9 cellular contexts compared by ENCODE assay signal in genomic region chr7:74371381-74372059, GRCh38.
DNase-seq lines count a peak whose midpoint lies in the region; ATAC-seq and TF ChIP-seq lines count a peak whose summit lies in the region.
"Had no signal": no experiment of that assay in that cellular context is flagged by ENCODE, and none has a peak within 500 bp of the region (broad histone marks: within the 10 kb centered on the region; RNA-seq: fewer than 3 reads in every experiment).

No MANE protein-coding gene starts in this region.

- no peaks in the 10 kb centered on the region for H3K36me3 ChIP-seq in endocrine pancreas (ENCODE audit: control insufficient read depth, insufficient read depth, low read length)

- in situ Hi-C loops in GM13976 (cut with MboI; ENCODE audit: low sequenced_read_pairs, unreplicated experiment): no loop called here

- no peak overlapping the region for H3K4me3 Mint-ChIP-seq in activated T-helper 17 cell treated with anti-CD3 and anti-CD28 coated beads, Interleukin-2, amount 50 U/mL, for 72 hours

- H3K9me3 ChIP-seq in endocrine pancreas (ENCODE audit: control insufficient read depth, low read length): no peaks in the 10 kb centered on the region

- H3K27ac Mint-ChIP-seq in activated T-helper 17 cell treated with anti-CD3 and anti-CD28 coated beads, Interleukin-2, amount 50 U/mL, for 72 hours: no peak overlapping the region

- H3K9ac ChIP-seq in endocrine pancreas (ENCODE audit: control insufficient read depth, insufficient read depth, low read length): no peak overlapping the region

- H3K27me3 ChIP-seq in endocrine pancreas (ENCODE audit: control insufficient read depth, insufficient read depth, low read length): no peaks in the 10 kb centered on the region

- peaks cover 5% of the 10 kb centered on the region for H3K36me3 Mint-ChIP-seq in activated T-helper 17 cell treated with anti-CD3 and anti-CD28 coated beads, Interleukin-2, amount 50 U/mL, for 72 hours (ENCODE audit: low read depth)

- H3K4me1 ChIP-seq in endocrine pancreas (ENCODE audit: control insufficient read depth, insufficient read depth, low read length): no peaks in the 10 kb centered on the region

- DNase-seq in GM13976 (ENCODE audit: low spot score) (peak; percentile 55), NCI-H2171 treated with DMSO at 0.1 percent for 48 hours (lab: John Stamatoyannopoulos, UW) (peak; percentile 58), pons (ENCODE audit: low spot score) (peak; percentile 71), SKM-1 treated with dmso at 0.1 percent for 144 hours (lab: John Stamatoyannopoulos, UW; ENCODE audit: unreplicated experiment) (no peak)
- DNase-seq in activated CD4-positive, CD25-positive, alpha-beta regulatory T cell treated with anti-CD3 and anti-CD28 coated beads, Interleukin-2, amount 50 U/mL, for 72 hours: no peak
- DNase-seq: NCI-H1092 treated with DMSO at 0.1 percent for 48 hours had no signal

- no peak for ATAC-seq in HG03196 (IDR thresholded peaks at IDR 0.05; ENCODE audit: unreplicated experiment)
- ATAC-seq in activated T-helper 17 cell treated with anti-CD3 and anti-CD28 coated beads, Interleukin-2, amount 50 U/mL, for 72 hours (replicated peaks): no peak

- H3K27me3 Mint-ChIP-seq in activated T-helper 17 cell treated with anti-CD3 and anti-CD28 coated beads, Interleukin-2, amount 50 U/mL, for 72 hours: no peaks in the 10 kb centered on the region

- H3K4me1 Mint-ChIP-seq in activated T-helper 17 cell treated with anti-CD3 and anti-CD28 coated beads, Interleukin-2, amount 50 U/mL, for 72 hours: no peaks in the 10 kb centered on the region

- peak overlapping the region; percentile 29 for H3K4me3 ChIP-seq in endocrine pancreas (ENCODE audit: control insufficient read depth, insufficient read depth, low read length)

- no peak for TF ChIP-seq CTCF in GM13976 (IDR thresholded peaks at IDR 0.05; ENCODE audit: borderline replicate concordance, control extremely low read depth, extremely low read depth, insufficient read depth, missing control alignments)

- H3K9me3 Mint-ChIP-seq in activated T-helper 17 cell treated with anti-CD3 and anti-CD28 coated beads, Interleukin-2, amount 50 U/mL, for 72 hours: no peaks in the 10 kb centered on the region

Comparison
In these comparisons a context has a peak if more than half of its experiments do, and no peak if none do; other contexts are left out.
1. DNase-seq: peak in GM13976 (single experiment), NCI-H2171 treated with DMSO at 0.1 percent for 48 hours (single experiment) and pons (single experiment); none in SKM-1 treated with dmso at 0.1 percent for 144 hours (single experiment) and activated CD4-positive, CD25-positive, alpha-beta regulatory T cell treated with anti-CD3 and anti-CD28 coated beads, Interleukin-2, amount 50 U/mL, for 72 hours (single experiment).